Comparison of ENCODE assay signal across 15 cellular contexts in the genomic region with DNA sequence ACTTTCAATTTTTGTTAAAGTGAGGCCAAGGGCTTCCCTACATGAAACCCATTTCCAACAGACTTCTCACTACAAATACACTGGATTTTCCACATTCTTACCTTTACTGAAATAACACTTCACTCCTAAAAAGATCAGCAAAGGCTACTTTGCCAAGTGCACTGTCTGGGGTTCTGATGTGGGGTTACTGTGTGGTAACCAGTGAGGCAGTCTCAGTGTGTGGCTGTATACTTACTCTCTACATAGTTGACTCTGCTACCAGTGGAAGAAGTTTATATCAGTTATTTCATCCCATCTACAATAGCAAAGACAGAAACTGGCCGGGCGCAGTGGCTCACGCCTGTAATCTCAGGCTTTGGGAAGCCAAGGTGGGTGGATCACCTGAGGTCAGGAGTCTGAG. TPM values are rescaled to one million over a fixed set of nuclear protein-coding genes. Genes with fewer than 3 reads are reported as not detected.
A peak's percentile ranks its signal among the peaks of the same experiment; 100 is the strongest.
DNase-seq lines count a peak whose midpoint lies in the region; ATAC-seq, FAIRE-seq and TF ChIP-seq lines count a peak whose summit lies in the region.
"Had no signal": no experiment of that assay in that cellular context is flagged by ENCODE, and none has a peak within 500 bp of the region (broad histone marks: within the 10 kb centered on the region; RNA-seq: fewer than 3 reads in every experiment).

No MANE protein-coding gene starts in this region.

- H3K4me1 Mint-ChIP-seq in CD4-positive, alpha-beta memory T cell = peaks cover 49 to 95% (median 69%) of the 10 kb centered on the region in 4 donors

- SMC1A ChIA-PET in GM12878 (lab: Charles Lee; ENCODE audit: uncharacterized antibody, unreplicated experiment) = interaction anchor here (0.7 to 2.4 kb wide), 4 partner anchors 9 to 83 kb away, joined by 3 to 6 read pairs (median 4); no protein-coding TSS in a partner anchor

- TF ChIP-seq EP300 in GM12878 (IDR thresholded peaks at IDR 0.05; ENCODE audit: borderline replicate concordance in 1 of 2, control insufficient read depth in 1 of 2, low read depth in 2 of 2, low read length in 2 of 2) = no peak

- peak overlapping the region; percentile 87 for H3K27ac ChIP-seq in CD4-positive, alpha-beta memory T cell (ENCODE audit: low read depth, low read length)
- H3K27ac ChIP-seq in MM.1S (ENCODE audit: low read length) (peak overlapping the region; percentile 6; the same call in 1 of the 2 replicates), GM12878 (ENCODE audit: control insufficient read depth, insufficient read depth) (no peak overlapping the region), psoas muscle (peak overlapping the region; percentile 12)
- H3K27ac ChIP-seq: cardiac muscle cell had no signal

- H3K4me2 ChIP-seq in MM.1S (ENCODE audit: low read depth, low read length) = peak overlapping the region; percentile 35; the same call in 1 of the 2 replicates
- peak overlapping the region; percentile 67 for H3K4me2 ChIP-seq in GM12878 (ENCODE audit: control insufficient read depth, insufficient read depth)

- POLR2A ChIA-PET in CD4-positive, alpha-beta memory T cell (lab: Charles Lee; ENCODE audit: partially characterized antibody) = interaction anchor here (3.5 to 37.2 kb wide), 3 partner anchors 9 to 26 kb away, joined by 34 to 1950 read pairs (median 63); a partner anchor contains a TSS
- POLR2A ChIA-PET in GM12878 (lab: Charles Lee) = interaction anchor here (0.9 kb wide), 1 partner anchor 52 kb away, joined by 3 read pairs; no protein-coding TSS in a partner anchor

- peaks cover 8% of the 10 kb centered on the region for H3K36me3 ChIP-seq in CD4-positive, alpha-beta memory T cell (ENCODE audit: insufficient read depth, low read length)
- H3K36me3 ChIP-seq in MM.1S (replicated peaks; ENCODE audit: insufficient read depth, low read length) (peaks cover 12% of the 10 kb centered on the region), GM12878 (ENCODE audit: control insufficient read depth in 2 of 2, insufficient read depth in 2 of 2, low read length in 1 of 2) (peaks cover 8 to 16% of the 10 kb centered on the region in 2 experiments; a peak in 3 of 4 replicates), psoas muscle (ENCODE audit: insufficient read depth in 1 of 2, low read depth in 1 of 2) (peaks cover 5 to 50% of the 10 kb centered on the region in 2 donors)

- ATAC-seq in GM12878 = 0 out of 3 replicates have a peak, but pooled peaks have one; percentile 12
- no peak for ATAC-seq in psoas muscle

- no peak for TF ChIP-seq CTCF in MM.1S (IDR thresholded peaks at IDR 0.05; ENCODE audit: low read length)
- no peak for TF ChIP-seq CTCF in GM12878 (IDR thresholded peaks at IDR 0.05 in 2 of 3, conservative IDR thresholded peaks at IDR 0.05 in 1 of 3; ENCODE audit: control insufficient read depth in 2 of 3, extremely low read depth in 1 of 3, insufficient read depth in 1 of 3, low read depth in 3 of 3, low read length in 3 of 3)
- no peak for TF ChIP-seq CTCF in psoas muscle (IDR thresholded peaks at IDR 0.05)

- H3K4me3 Mint-ChIP-seq in CD4-positive, alpha-beta memory T cell = peak overlapping the region; percentile 92 to 99 (median 96)

- no peak overlapping the region for H2AFZ ChIP-seq in MM.1S (ENCODE audit: low read length)
- H2AFZ ChIP-seq in GM12878 (ENCODE audit: control insufficient read depth, low read depth, low read length) = no peak overlapping the region

- peaks cover 89% of the 10 kb centered on the region for H3K4me1 ChIP-seq in CD4-positive, alpha-beta memory T cell (ENCODE audit: insufficient read depth, low read length)
- H3K4me1 ChIP-seq in MM.1S (ENCODE audit: low read length) (peaks cover 41% of the 10 kb centered on the region), GM12878 (ENCODE audit: control insufficient read depth, insufficient read depth, low read length) (peaks cover 10% of the 10 kb centered on the region), psoas muscle (peaks cover 69% of the 10 kb centered on the region)

- H3K36me3 Mint-ChIP-seq in CD4-positive, alpha-beta memory T cell = peaks cover 55 to 76% of the 10 kb centered on the region in 2 donors

- peak overlapping the region; percentile 0 to 2 for H3K4me3 ChIP-seq in CD4-positive, alpha-beta memory T cell (ENCODE audit: low read length in 2 of 2)
- H3K4me3 ChIP-seq in MM.1S (ENCODE audit: low read length) = no peak overlapping the region
- H3K4me3 ChIP-seq in GM12878 = 0 out of 2 replicates have a peak overlapping the region, but pooled peaks have one; percentile 20
- no peak overlapping the region for H3K4me3 ChIP-seq in psoas muscle
- H3K4me3 ChIP-seq: cardiac muscle cell had no signal

- H4K20me1 ChIP-seq in MM.1S (ENCODE audit: insufficient read depth, low read length) (peaks cover 62% of the 10 kb centered on the region), GM12878 (ENCODE audit: control insufficient read depth, insufficient read depth) (no peaks in the 10 kb centered on the region)

- peak overlapping the region; percentile 93 to 99 (median 96) for H3K27ac Mint-ChIP-seq in CD4-positive, alpha-beta memory T cell

- H3F3A ChIP-seq in MM.1S (ENCODE audit: insufficient read depth, low read length) = peaks cover 27% of the 10 kb centered on the region

- intact Hi-C loops in CD4-positive, alpha-beta memory T cell (cut with micrococcal nuclease) = no loop called here
- intact Hi-C loops in GM12878 (cut with micrococcal nuclease; ENCODE audit: unreplicated experiment) = no loop called here
- intact Hi-C loops in psoas muscle (cut with DNase I) = no loop called here

- RAD21 ChIA-PET in GM12878 (lab: Charles Lee; ENCODE audit: unreplicated experiment) = interaction anchor here (2.2 kb wide), 1 partner anchor 53 kb away, joined by 11 read pairs; no protein-coding TSS in a partner anchor

- H3K27me3 ChIP-seq in CD4-positive, alpha-beta memory T cell (ENCODE audit: insufficient read depth, low read length) = no peaks in the 10 kb centered on the region
- H3K27me3 ChIP-seq in MM.1S (replicated peaks; ENCODE audit: insufficient read depth, low read length) (no peaks in the 10 kb centered on the region), GM12878 (replicated peaks in 1 of 2; ENCODE audit: control insufficient read depth in 2 of 2, insufficient read depth in 2 of 2, low read length in 1 of 2) (no peaks in the 10 kb centered on the region), psoas muscle (ENCODE audit: insufficient read depth in 3 of 3, low read length in 2 of 3) (no peaks in the 10 kb centered on the region)
- H3K27me3 ChIP-seq: cardiac muscle cell had no signal

- H3K27me3 Mint-ChIP-seq in CD4-positive, alpha-beta memory T cell = peaks cover 0 to 3% of the 10 kb centered on the region in 2 donors

- H3K9ac ChIP-seq in MM.1S (ENCODE audit: low read length) = no peak overlapping the region
- H3K9ac ChIP-seq in GM12878 (ENCODE audit: control insufficient read depth, insufficient read depth, low read length) = no peak overlapping the region; the same call in 1 of the 2 replicates

- CTCF ChIA-PET in CD4-positive, alpha-beta memory T cell (lab: Charles Lee; ENCODE audit: partially characterized antibody) = interaction anchor here (1.3 to 32.2 kb wide), 4 partner anchors 9 to 31 kb away, joined by 3 to 684 read pairs (median 7); a partner anchor contains a TSS
- CTCF ChIA-PET in GM12878 (lab: Yijun Ruan, JAX) = interaction anchor here (0.7 to 2.3 kb wide), 7 partner anchors 13 to 48 kb away, joined by 3 to 9 read pairs (median 5); a partner anchor contains a TSS

- no peak for TF ChIP-seq POLR2A in GM12878 (IDR thresholded peaks at IDR 0.05; ENCODE audit: low read depth, low read length)

- H3K9me2 ChIP-seq in MM.1S (replicated peaks; ENCODE audit: insufficient read depth, low read length) = no peaks in the 10 kb centered on the region

- FAIRE-seq in GM12878 (lab: Jason Lieb, UNC) = no peak

- H3K79me2 ChIP-seq in MM.1S (ENCODE audit: low read length) = peaks cover 100% of the 10 kb centered on the region
- H3K79me2 ChIP-seq in GM12878 (ENCODE audit: control insufficient read depth, insufficient read depth, low read length) = peaks cover 91% of the 10 kb centered on the region

- in situ Hi-C loops in GM12878 (cut with MboI) = no loop called here

- WGBS in GM12878 (ENCODE audit: insufficient coverage, insufficient replicate concordance, low lambda C conversion rate, missing lambda C conversion rate) = 100% methylated on average over 3 of the region's 3 CpGs
- whole genome bisulfite sequencing in psoas muscle, 3 donors = 59 to 84% (median 63%) methylated on average over 3 of the region's 3 CpGs

- no TSS peak for BruUV-seq in GM12878 (replicated peaks; lab: Mats Ljungman, UMichigan)

- DNase-seq in CD4-positive, alpha-beta memory T cell = no peak
- DNase-seq in MM.1S (peak; percentile 5), GM12878 (ENCODE audit: low read depth, low spot score) (no peak), psoas muscle (no peak), Ammon's horn (ENCODE audit: low spot score) (no peak), glomerular visceral epithelial cell (ENCODE audit: extremely low spot score) (no peak), MV-4-11 (lab: John Stamatoyannopoulos, UW) (no peak)
- DNase-seq: glutamatergic neuron; kidney glomerular epithelial cell; NCI-H2081; retina; SHP77 treated with DMSO at 0.1 percent for 48 hours; stimulated activated CD4-positive, alpha-beta T cell treated with anti-CD3 and anti-CD28 coated beads, Interleukin-4, amount 100 ng/mL, for 1 hour; stimulated activated naive CD4-positive, alpha-beta T cell had no signal

- TF ChIP-seq RAD21 in GM12878 (IDR thresholded peaks at IDR 0.05; ENCODE audit: insufficient read depth, low read depth, low read length) = no peak

- H3K9me3 ChIP-seq in CD4-positive, alpha-beta memory T cell (ENCODE audit: control insufficient read depth in 1 of 2, low read length in 2 of 2) = no peaks in the 10 kb centered on the region
- no peaks in the 10 kb centered on the region for H3K9me3 ChIP-seq in MM.1S (replicated peaks; ENCODE audit: insufficient read depth, low read length)
- no peaks in the 10 kb centered on the region for H3K9me3 ChIP-seq in GM12878 (replicated peaks; ENCODE audit: control insufficient read depth, insufficient read depth, low read length)
- H3K9me3 ChIP-seq in psoas muscle = no peaks in the 10 kb centered on the region

- H3K9me3 Mint-ChIP-seq in CD4-positive, alpha-beta memory T cell = peaks cover 0 to 3% (median 0%) of the 10 kb centered on the region in 8 donors

RNA-seq across cellular contexts. Expression of a gene that starts 5.6 kb away (rescaled TPM):
- total RNA-seq in CD4-positive, alpha-beta memory T cell = 100 to 1,000 TPM; 149 to 150 TPM
- 100 to 1,000 TPM in 1 of 2 donors, 10 to 100 TPM in 1; 62.3 to 143 TPM for polyA plus RNA-seq in CD4-positive, alpha-beta memory T cell
- total RNA-seq in GM12878 (2013; cell fraction: nucleolus; rRNA removed) = 29.7 and 32.2 TPM in 2 replicates
- total RNA-seq in GM12878 (2014; rRNA removed) (50.0 and 51.1 TPM in 2 replicates), GM12878 (2014; rRNA removed; fragmentation: Illumina TruSeq; extraction: Trizol) (45.1 and 46.4 TPM in 2 replicates), GM12878 (2021) (61.0 and 64.8 TPM in 2 replicates), psoas muscle (10 to 100 TPM; 62.1 to 93.1 (median 85.5) TPM)
- 33.3 TPM for polyA plus RNA-seq in GM12878 (2011; ENCODE audit: low read depth)
- polyA plus RNA-seq in GM12878 (2011; rRNA removed) (81.8 and 82.4 TPM in 2 replicates), GM12878 (2014; fragmentation: Illumina TruSeq; extraction: Trizol) (65.8 and 67.0 TPM in 2 replicates), GM12878 (2014; fragmentation: Nextera tagmentation; extraction: Ambion mirVana) (10 to 100 TPM; 10.4 to 12.5 TPM), GM12878 (2014; rRNA removed) (49.5 and 55.2 TPM in 2 replicates), GM12878 (2016; fragmentation: Nextera tagmentation; extraction: Ambion mirVana) (10 to 100 TPM; 10.1 to 15.8 TPM), psoas muscle (10 to 100 TPM; 46.1 to 96.7 (median 53.4) TPM)
- 51.8 and 52.6 TPM in 2 replicates for polyA plus RNA-seq in GM12878 (2011; cell fraction: cytosol; rRNA removed)
- polyA plus RNA-seq in GM12878 (2011; cell fraction: nucleus; rRNA removed) = 14.2 and 20.5 TPM in 2 replicates
- 35.7 and 40.2 TPM in 2 replicates for polyA plus RNA-seq in GM12878 (2012)
- polyA minus RNA-seq in GM12878 (2011; rRNA and poly(A)+ RNA removed) = 86.3 and 110 TPM in 2 replicates
- polyA minus RNA-seq in GM12878 (2011; cell fraction: cytosol; rRNA and poly(A)+ RNA removed) = 27.0 and 31.9 TPM in 2 replicates
- polyA minus RNA-seq in GM12878 (2011; cell fraction: nucleus; rRNA and poly(A)+ RNA removed) = 12.8 and 23.2 TPM in 2 replicates

RNA-seq across cellular contexts. Expression of a gene that starts 14.8 kb away (rescaled TPM):
- total RNA-seq in CD4-positive, alpha-beta memory T cell = 10 to 100 TPM; 29.4 to 35.1 TPM
- 1 to 10 TPM; 4.9 to 9.7 TPM for polyA plus RNA-seq in CD4-positive, alpha-beta memory T cell
- 49.8 and 58.7 TPM in 2 replicates for total RNA-seq in GM12878 (2013; cell fraction: nucleolus; rRNA removed)
- total RNA-seq in GM12878 (2014; rRNA removed) = 13.7 and 14.9 TPM in 2 replicates
- 8.5 and 8.8 TPM in 2 replicates for total RNA-seq in GM12878 (2014; rRNA removed; fragmentation: Illumina TruSeq; extraction: Trizol)
- 19.0 and 19.9 TPM in 2 replicates for total RNA-seq in GM12878 (2021)
- polyA plus RNA-seq in GM12878 (2011; ENCODE audit: low read depth) = 7.2 TPM
- polyA plus RNA-seq in GM12878 (2011; rRNA removed) = 6.5 and 13.5 TPM in 2 replicates
- 21.6 and 36.9 TPM in 2 replicates for polyA plus RNA-seq in GM12878 (2011; cell fraction: cytosol; rRNA removed)
- polyA plus RNA-seq in GM12878 (2011; cell fraction: nucleus; rRNA removed) = 76.2 and 80.1 TPM in 2 replicates
- polyA plus RNA-seq in GM12878 (2012) = 10.3 and 13.3 TPM in 2 replicates
- 2.3 and 7.4 TPM in 2 replicates for polyA plus RNA-seq in GM12878 (2014; fragmentation: Illumina TruSeq; extraction: Trizol)
- polyA plus RNA-seq in GM12878 (2014; fragmentation: Nextera tagmentation; extraction: Ambion mirVana) = 1 to 10 TPM in 1 of 2 experiments, under 1 TPM in 1; 0.66 to 2.7 TPM
- polyA plus RNA-seq in GM12878 (2014; rRNA removed) = 22.6 and 26.5 TPM in 2 replicates
- 10 to 100 TPM; 10.6 to 15.7 TPM for polyA plus RNA-seq in GM12878 (2016; fragmentation: Nextera tagmentation; extraction: Ambion mirVana)
- polyA minus RNA-seq in GM12878 (2011; rRNA and poly(A)+ RNA removed) = 11.3 and 23.6 TPM in 2 replicates
- 5.3 and 7.6 TPM in 2 replicates for polyA minus RNA-seq in GM12878 (2011; cell fraction: cytosol; rRNA and poly(A)+ RNA removed)
- polyA minus RNA-seq in GM12878 (2011; cell fraction: nucleus; rRNA and poly(A)+ RNA removed) = 19.2 and 41.1 TPM in 2 replicates
- 1 to 10 TPM; 3.0 to 7.2 (median 5.7) TPM for total RNA-seq in psoas muscle
- 10 to 100 TPM in 1 of 3 donors, 1 to 10 TPM in 2; 3.1 to 16.5 (median 4.2) TPM for polyA plus RNA-seq in psoas muscle

RNA-seq across cellular contexts. Expression of a gene that starts 27.3 kb away (rescaled TPM):
- total RNA-seq in CD4-positive, alpha-beta memory T cell = 10 to 100 TPM; 70.2 to 81.1 TPM
- 10 to 100 TPM; 52.0 to 85.3 TPM for polyA plus RNA-seq in CD4-positive, alpha-beta memory T cell
- 10.4 and 10.8 TPM in 2 replicates for total RNA-seq in GM12878 (2013; cell fraction: nucleolus; rRNA removed)
- total RNA-seq in GM12878 (2014; rRNA removed) (15.7 and 16.3 TPM in 2 replicates), GM12878 (2014; rRNA removed; fragmentation: Illumina TruSeq; extraction: Trizol) (14.1 TPM in 2 replicates), GM12878 (2021) (24.8 and 25.9 TPM in 2 replicates), psoas muscle (1 to 10 TPM; 2.1 to 7.5 (median 3.9) TPM)
- polyA plus RNA-seq in GM12878 (2011; ENCODE audit: low read depth) = 11.0 TPM
- polyA plus RNA-seq in GM12878 (2011; rRNA removed) (19.2 and 21.1 TPM in 2 replicates), GM12878 (2014; fragmentation: Illumina TruSeq; extraction: Trizol) (19.8 and 24.3 TPM in 2 replicates), GM12878 (2014; fragmentation: Nextera tagmentation; extraction: Ambion mirVana) (10 to 100 TPM in 1 of 2 experiments, 1 to 10 TPM in 1; 7.5 to 15.3 TPM), GM12878 (2014; rRNA removed) (23.1 and 24.3 TPM in 2 replicates), GM12878 (2016; fragmentation: Nextera tagmentation; extraction: Ambion mirVana) (1 to 10 TPM; 7.3 to 9.5 TPM), psoas muscle (1 to 10 TPM; 2.5 to 3.3 (median 2.6) TPM)
- 26.1 and 26.4 TPM in 2 replicates for polyA plus RNA-seq in GM12878 (2011; cell fraction: cytosol; rRNA removed)
- polyA plus RNA-seq in GM12878 (2011; cell fraction: nucleus; rRNA removed) = 55.4 and 72.9 TPM in 2 replicates
- polyA plus RNA-seq in GM12878 (2012) = 16.3 and 19.2 TPM in 2 replicates
- 28.2 and 35.1 TPM in 2 replicates for polyA minus RNA-seq in GM12878 (2011; rRNA and poly(A)+ RNA removed)
- 3.9 and 5.3 TPM in 2 replicates for polyA minus RNA-seq in GM12878 (2011; cell fraction: cytosol; rRNA and poly(A)+ RNA removed)
- 11.4 and 12.5 TPM in 2 replicates for polyA minus RNA-seq in GM12878 (2011; cell fraction: nucleus; rRNA and poly(A)+ RNA removed)

RNA-seq across cellular contexts. Expression of a gene that starts 33.9 kb away (rescaled TPM):
- 10 to 100 TPM; 69.3 to 76.1 TPM for total RNA-seq in CD4-positive, alpha-beta memory T cell
- polyA plus RNA-seq in CD4-positive, alpha-beta memory T cell = 100 to 1,000 TPM; 122 to 124 TPM
- total RNA-seq in GM12878 (2013; cell fraction: nucleolus; rRNA removed) = 11.4 and 12.4 TPM in 2 replicates
- total RNA-seq in GM12878 (2014; rRNA removed) = 67.7 and 81.3 TPM in 2 replicates
- 34.7 and 37.5 TPM in 2 replicates for total RNA-seq in GM12878 (2014; rRNA removed; fragmentation: Illumina TruSeq; extraction: Trizol)
- total RNA-seq in GM12878 (2021) = 88.1 and 88.2 TPM in 2 replicates
- 26.2 TPM for polyA plus RNA-seq in GM12878 (2011; ENCODE audit: low read depth)
- 30.3 and 56.6 TPM in 2 replicates for polyA plus RNA-seq in GM12878 (2011; rRNA removed)
- polyA plus RNA-seq in GM12878 (2011; cell fraction: cytosol; rRNA removed) = 115 and 164 TPM in 2 replicates
- polyA plus RNA-seq in GM12878 (2011; cell fraction: nucleus; rRNA removed) = 78.7 and 103 TPM in 2 replicates
- 46.6 and 50.7 TPM in 2 replicates for polyA plus RNA-seq in GM12878 (2012)
- 9.8 and 38.5 TPM in 2 replicates for polyA plus RNA-seq in GM12878 (2014; fragmentation: Illumina TruSeq; extraction: Trizol)
- polyA plus RNA-seq in GM12878 (2014; fragmentation: Nextera tagmentation; extraction: Ambion mirVana) = 1 to 10 TPM in 1 of 2 experiments, under 1 TPM in 1; 0.16 to 3.4 TPM
- 106 and 113 TPM in 2 replicates for polyA plus RNA-seq in GM12878 (2014; rRNA removed)
- 10 to 100 TPM; 80.4 to 90.5 TPM for polyA plus RNA-seq in GM12878 (2016; fragmentation: Nextera tagmentation; extraction: Ambion mirVana)
- polyA minus RNA-seq in GM12878 (2011; rRNA and poly(A)+ RNA removed) = 40.5 and 76.6 TPM in 2 replicates
- 25.4 and 34.2 TPM in 2 replicates for polyA minus RNA-seq in GM12878 (2011; cell fraction: cytosol; rRNA and poly(A)+ RNA removed)
- polyA minus RNA-seq in GM12878 (2011; cell fraction: nucleus; rRNA and poly(A)+ RNA removed) = 11.8 and 16.6 TPM in 2 replicates
- 100 to 1,000 TPM in 3 of 4 donors, 10 to 100 TPM in 1; 74.9 to 224 (median 138) TPM for total RNA-seq in psoas muscle
- polyA plus RNA-seq in psoas muscle = 100 to 1,000 TPM in 1 of 3 donors, 10 to 100 TPM in 2; 19.6 to 160 (median 74.6) TPM

RNA-seq across cellular contexts. Expression of a gene that starts 43.3 kb away (rescaled TPM):
- total RNA-seq in CD4-positive, alpha-beta memory T cell = 10 to 100 TPM; 45.1 to 49.8 TPM
- polyA plus RNA-seq in CD4-positive, alpha-beta memory T cell = 1 to 10 TPM in 1 of 2 donors, under 1 TPM in 1; 0.02 to 1.2 TPM
- total RNA-seq in GM12878 (2013; cell fraction: nucleolus; rRNA removed) = 71.1 and 76.2 TPM in 2 replicates
- total RNA-seq in GM12878 (2014; rRNA removed) (3.3 and 3.4 TPM in 2 replicates), GM12878 (2014; rRNA removed; fragmentation: Illumina TruSeq; extraction: Trizol) (2.3 TPM in 2 replicates), GM12878 (2021) (4.4 and 5.7 TPM in 2 replicates), psoas muscle (1 to 10 TPM; 2.4 to 4.1 (median 3.0) TPM)
- 3.9 TPM for polyA plus RNA-seq in GM12878 (2011; ENCODE audit: low read depth)
- polyA plus RNA-seq in GM12878 (2011; rRNA removed) (1.8 and 3.2 TPM in 2 replicates), GM12878 (2014; fragmentation: Illumina TruSeq; extraction: Trizol) (2.3 and 3.7 TPM in 2 replicates), GM12878 (2014; fragmentation: Nextera tagmentation; extraction: Ambion mirVana) (under 1 TPM; 0.31 to 0.33 TPM), GM12878 (2014; rRNA removed) (4.4 and 5.8 TPM in 2 replicates), GM12878 (2016; fragmentation: Nextera tagmentation; extraction: Ambion mirVana) (under 1 TPM; 0.48 to 0.57 TPM), psoas muscle (1 to 10 TPM in 2 of 3 donors, under 1 TPM in 1; 0.77 to 1.8 (median 1.2) TPM)
- polyA plus RNA-seq in GM12878 (2011; cell fraction: cytosol; rRNA removed) = 2.9 and 4.0 TPM in 2 replicates
- 41.3 and 54.3 TPM in 2 replicates for polyA plus RNA-seq in GM12878 (2011; cell fraction: nucleus; rRNA removed)
- polyA plus RNA-seq in GM12878 (2012) = 5.3 and 7.2 TPM in 2 replicates
- 11.5 and 14.5 TPM in 2 replicates for polyA minus RNA-seq in GM12878 (2011; rRNA and poly(A)+ RNA removed)
- polyA minus RNA-seq in GM12878 (2011; cell fraction: cytosol; rRNA and poly(A)+ RNA removed) = 1.0 and 1.3 TPM in 2 replicates
- 10.0 and 18.0 TPM in 2 replicates for polyA minus RNA-seq in GM12878 (2011; cell fraction: nucleus; rRNA and poly(A)+ RNA removed)

Comparison
In these comparisons a context has a peak if more than half of its experiments do, and no peak if none do; other contexts are left out.
1. H3K4me3 ChIP-seq: peak in CD4-positive, alpha-beta memory T cell (2 of 2) and GM12878 (single experiment); none in MM.1S (single experiment) and psoas muscle (single experiment).